Comparison of ENCODE assay signal across 1 cellular context in the genomic region with DNA sequence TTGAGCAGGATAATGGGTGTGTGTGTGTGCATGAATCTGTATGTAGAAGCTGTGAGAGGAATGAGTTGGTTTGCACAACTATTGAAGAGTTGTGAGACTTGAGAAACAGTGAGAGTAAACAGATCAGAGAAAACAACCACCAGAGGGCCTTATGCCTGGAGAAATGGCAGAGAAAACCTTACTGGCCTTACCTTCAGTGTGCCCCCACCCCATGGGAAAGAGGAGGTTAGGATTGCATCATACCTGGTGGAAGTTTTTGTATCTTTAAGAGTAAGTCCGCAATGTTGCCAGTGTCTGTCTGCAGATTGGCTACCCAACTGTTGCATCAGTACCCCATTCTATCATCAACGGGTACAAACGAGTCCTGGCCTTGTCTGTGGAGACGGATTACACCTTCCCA.
TF ChIP-seq lines count a peak whose summit lies in the region.

No MANE protein-coding gene starts in this region.

TF ChIP-seq in GM23338, 12 proteins besides CTCF, POLR2A, EP300 and RAD21 (continued from another document):
- TF ChIP-seq JUNB (IDR thresholded peaks at IDR 0.05; ENCODE audit: unreplicated experiment), result no peak
